ENCODE assay signal across 8 cellular contexts in genomic region chr9:95508242-95508967, GRCh38. TPM values are rescaled to one million over a fixed set of nuclear protein-coding genes. Genes with fewer than 3 reads are reported as not detected.
A peak's percentile ranks its signal among the peaks of the same experiment; 100 is the strongest.
DNase-seq lines count a peak whose midpoint lies in the region; ATAC-seq lines count a peak whose summit lies in the region.

No MANE protein-coding gene starts in this region.

- peak overlapping the region; percentile 70 for H3K4me3 ChIP-seq in SJSA1
- peak overlapping the region; percentile 83 to 95 for H3K4me3 ChIP-seq in muscle layer of duodenum (ENCODE audit: low read depth in 1 of 2, low read length in 2 of 2)

- peak; percentile 45 for DNase-seq in activated CD4-positive, alpha-beta T cell treated with anti-CD3 and anti-CD28 coated beads for 36 hours
- DNase-seq in activated CD4-positive, alpha-beta T cell treated with anti-CD3 and anti-CD28 coated beads, Interleukin-2, amount 50 U/mL, for 48 hours: no peak
- DNase-seq in SJSA1 (ENCODE audit: low read depth in 1 of 2, low spot score in 2 of 2): no peak
- peak; percentile 44 for DNase-seq in dermis blood vessel endothelial cell

- peaks cover 66% of the 10 kb centered on the region for H3K36me3 ChIP-seq in SJSA1
- H3K36me3 ChIP-seq in muscle layer of duodenum (ENCODE audit: control insufficient read depth in 1 of 2, insufficient read depth in 2 of 2, low read length in 2 of 2): no peaks in the 10 kb centered on the region

- H3K9me3 Mint-ChIP-seq in activated CD4-positive, alpha-beta T cell treated with anti-CD3 and anti-CD28 coated beads for 36 hours (ENCODE audit: low read depth): no peaks in the 10 kb centered on the region

- H3K27me3 ChIP-seq in SJSA1 (replicated peaks) (no peaks in the 10 kb centered on the region), muscle layer of duodenum (ENCODE audit: low read depth, low read length) (no peaks in the 10 kb centered on the region)

- POLR2A ChIA-PET in activated CD4-positive, alpha-beta T cell treated with anti-CD3 and anti-CD28 coated beads for 36 hours (lab: Charles Lee): interaction anchor here (0.6 kb wide), 1 partner anchor 414 kb away, joined by 3 read pairs; no protein-coding TSS in a partner anchor

- peaks cover 45% of the 10 kb centered on the region for H3K4me1 Mint-ChIP-seq in activated CD4-positive, alpha-beta T cell treated with anti-CD3 and anti-CD28 coated beads for 36 hours

- peaks cover 37% of the 10 kb centered on the region for H3K4me1 ChIP-seq in SJSA1 (replicated peaks)
- H3K4me1 ChIP-seq in muscle layer of duodenum (ENCODE audit: control insufficient read depth in 1 of 2, insufficient read depth in 2 of 2, low read length in 2 of 2): peaks cover 3 to 21% of the 10 kb centered on the region in 2 donors

- no peak for ATAC-seq in activated CD4-positive, alpha-beta T cell treated with anti-CD3 and anti-CD28 coated beads for 36 hours
- no peak for ATAC-seq in GM19467 (IDR thresholded peaks at IDR 0.05; ENCODE audit: unreplicated experiment)
- no peak for ATAC-seq in HG03108 (IDR thresholded peaks at IDR 0.05; ENCODE audit: unreplicated experiment)
- no peak for ATAC-seq in HG02885 (IDR thresholded peaks at IDR 0.05; ENCODE audit: poor library complexity, unreplicated experiment)

- peaks cover 16% of the 10 kb centered on the region for H3K27me3 Mint-ChIP-seq in activated CD4-positive, alpha-beta T cell treated with anti-CD3 and anti-CD28 coated beads for 36 hours

- peak overlapping the region; percentile 100 for H3K4me3 Mint-ChIP-seq in activated CD4-positive, alpha-beta T cell treated with anti-CD3 and anti-CD28 coated beads for 36 hours

- intact Hi-C loops in activated CD4-positive, alpha-beta T cell treated with anti-CD3 and anti-CD28 coated beads for 36 hours (cut with DNase I, micrococcal nuclease): loop anchor here (2.0 to 10.0 kb wide), 4 partner anchors 81 to 1341 kb away; partner anchors contain the start of gene FANCC (in 1 of the 2)

- CTCF ChIA-PET in activated CD4-positive, alpha-beta T cell treated with anti-CD3 and anti-CD28 coated beads for 36 hours (lab: Charles Lee): interaction anchor here (1.3 kb wide), 1 partner anchor 8 kb away, joined by 4 read pairs; no protein-coding TSS in a partner anchor

- H3K9me3 ChIP-seq in SJSA1 (replicated peaks) (no peaks in the 10 kb centered on the region), muscle layer of duodenum (ENCODE audit: control insufficient read depth in 1 of 2, low read length in 2 of 2) (no peaks in the 10 kb centered on the region)

- H3K27ac ChIP-seq in SJSA1 (peak overlapping the region; percentile 90), muscle layer of duodenum (ENCODE audit: low read length) (no peak overlapping the region)

- no peak overlapping the region for H3K27ac Mint-ChIP-seq in activated CD4-positive, alpha-beta T cell treated with anti-CD3 and anti-CD28 coated beads for 36 hours

- peaks cover 11% of the 10 kb centered on the region for H3K36me3 Mint-ChIP-seq in activated CD4-positive, alpha-beta T cell treated with anti-CD3 and anti-CD28 coated beads for 36 hours (ENCODE audit: low read depth)

RNA-seq across cellular contexts. Expression of gene PTCH1, which starts 8.4 kb away (rescaled TPM):
- 1 to 10 TPM; 4.4 to 5.6 TPM for total RNA-seq in activated CD4-positive, alpha-beta T cell treated with anti-CD3 and anti-CD28 coated beads for 36 hours
- total RNA-seq in SJSA1 (2014; rRNA removed; shearing (Covaris generic)): 49.3 and 56.4 TPM in 2 replicates
- 3.4 and 6.9 TPM in 2 replicates for total RNA-seq in dermis blood vessel endothelial cell

Comparison
In these comparisons a context has a peak if more than half of its experiments do, and no peak if none do; other contexts are left out.
1. DNase-seq: peak in activated CD4-positive, alpha-beta T cell treated with anti-CD3 and anti-CD28 coated beads for 36 hours (single experiment) and dermis blood vessel endothelial cell (single experiment); none in activated CD4-positive, alpha-beta T cell treated with anti-CD3 and anti-CD28 coated beads, Interleukin-2, amount 50 U/mL, for 48 hours (0 of 2) and SJSA1 (0 of 2).